ENCODE assay signal across 16 cellular contexts in the genomic region with DNA sequence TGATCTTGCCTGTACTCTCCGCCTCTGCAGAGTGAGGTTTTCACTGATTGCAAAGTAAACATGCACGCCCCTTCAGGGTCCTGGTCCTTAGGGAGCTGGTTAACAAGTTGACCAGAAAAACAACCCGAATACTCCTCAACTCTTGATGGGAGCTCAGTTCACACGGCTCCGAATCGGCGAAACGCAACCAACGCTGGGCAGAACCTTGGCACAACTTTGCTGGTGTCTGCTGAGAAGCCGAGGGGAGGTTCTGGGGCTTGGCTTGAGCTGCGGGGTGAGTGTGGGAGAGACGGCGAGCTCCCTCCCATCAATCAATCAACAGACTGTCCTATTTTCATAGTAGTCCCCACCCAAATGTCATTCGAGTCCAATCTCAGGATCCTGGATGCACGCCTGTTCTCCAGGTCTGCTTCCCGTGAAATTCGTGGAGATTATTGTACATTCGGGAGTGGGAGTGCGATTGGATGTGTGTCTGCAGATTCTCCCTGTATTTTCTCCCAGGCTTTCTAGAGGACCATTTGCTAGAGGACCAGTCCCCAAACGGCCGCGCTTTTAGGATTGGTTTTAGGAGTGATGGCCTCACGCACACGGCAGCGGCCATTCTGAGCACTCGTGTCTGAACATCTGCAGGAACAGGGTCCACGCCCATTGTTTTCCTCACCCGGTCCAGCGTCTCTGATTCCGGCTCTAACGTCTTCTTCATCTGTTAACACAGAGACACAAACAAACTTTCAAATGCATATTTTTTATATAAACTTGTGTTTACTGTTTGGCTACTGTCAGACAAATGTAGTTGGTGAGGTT. TPM values are rescaled to one million over a fixed set of nuclear protein-coding genes. Genes with fewer than 3 reads are reported as not detected.
"Had no signal": no experiment of that assay in that cellular context is flagged by ENCODE, and none has a peak within 500 bp of the region (broad histone marks: within the 10 kb centered on the region; RNA-seq: fewer than 3 reads in every experiment).

No MANE protein-coding gene starts in this region.

- H3K9me3 Mint-ChIP-seq: activated naive CD4-positive, alpha-beta T cell treated with anti-CD3 and anti-CD28 coated beads, Interleukin-2, amount 50 U/mL, for 72 hours; nephron had no signal

- ATAC-seq: activated naive CD4-positive, alpha-beta T cell treated with anti-CD3 and anti-CD28 coated beads, Interleukin-2, amount 50 U/mL, for 72 hours; left colon; stimulated activated naive CD8-positive, alpha-beta T cell treated with anti-CD3 and anti-CD28 coated beads, Interleukin-15, Interleukin-2, amounts not matched to agents 100 U/mL and 50 U/mL, for 24 hours had no signal

- H3K27ac Mint-ChIP-seq: activated naive CD4-positive, alpha-beta T cell treated with anti-CD3 and anti-CD28 coated beads, Interleukin-2, amount 50 U/mL, for 72 hours had no signal

- H3K27ac ChIP-seq: suprapubic skin, transverse colon, vagina had no signal

- H3K4me3 Mint-ChIP-seq: nephron had no signal

- H3K36me3 Mint-ChIP-seq: activated naive CD4-positive, alpha-beta T cell treated with anti-CD3 and anti-CD28 coated beads, Interleukin-2, amount 50 U/mL, for 72 hours had no signal

- DNase-seq: activated CD4-positive, alpha-beta T cell treated with anti-CD3 and anti-CD28 coated beads, Interleukin-2, amount 50 U/mL, for 4 hours; activated gamma-delta T cell; left colon; midbrain; retina; stimulated activated CD4-positive, alpha-beta T cell treated with anti-CD3 and anti-CD28 coated beads, Interleukin-2, amount 100 ng/mL, for 24 hours; stimulated activated naive CD8-positive, alpha-beta T cell treated with anti-CD3 and anti-CD28 coated beads, Interleukin-15, Interleukin-2, amounts not matched to agents 100 U/mL and 50 U/mL, for 24 hours; transverse colon had no signal

RNA-seq across cellular contexts. Expression of a gene that starts 51.6 kb away (rescaled TPM):
- total RNA-seq: activated naive CD4-positive, alpha-beta T cell treated with anti-CD3 and anti-CD28 coated beads, Interleukin-2, amount 50 U/mL, for 72 hours; dermis microvascular lymphatic vessel endothelial cell; fibroblast of villous mesenchyme; lung microvascular endothelial cell; suprapubic skin; T-helper 2 cell treated with Interferon-gamma antibody and Interleukin-4, amounts not matched to agents 100 ng/mL and 5 ng/mL, for 36 hours; transverse colon; vagina had no signal
